Comparison of ENCODE assay signal across 19 cellular contexts in the genomic region with DNA sequence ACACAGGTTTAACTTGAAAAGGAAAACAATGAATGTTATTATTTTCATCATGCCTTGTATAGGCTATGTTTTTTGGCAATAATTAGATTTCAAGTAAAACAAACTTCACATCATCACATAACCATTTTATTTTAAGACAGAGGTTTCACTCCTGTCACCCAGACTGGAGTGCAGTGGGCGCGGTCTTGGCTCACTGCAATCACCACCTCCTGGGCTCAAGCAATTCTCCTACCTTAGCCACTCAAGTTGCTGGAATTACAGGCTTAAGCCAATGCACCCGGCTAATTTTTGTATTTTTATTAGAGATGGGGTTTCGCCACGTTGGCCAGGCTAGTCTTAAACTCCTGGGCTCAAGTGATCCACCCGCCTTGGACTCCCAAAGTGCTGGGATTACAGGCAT.
DNase-seq lines count a peak whose midpoint lies in the region; ATAC-seq and TF ChIP-seq lines count a peak whose summit lies in the region.
"Had no signal": no experiment of that assay in that cellular context is flagged by ENCODE, and none has a peak within 500 bp of the region (broad histone marks: within the 10 kb centered on the region; RNA-seq: fewer than 3 reads in every experiment).

No MANE protein-coding gene starts in this region.

- TF ChIP-seq CTCF in left lung (IDR thresholded peaks at IDR 0.05) = no peak
- TF ChIP-seq CTCF in upper lobe of right lung (IDR thresholded peaks at IDR 0.05) = no peak

- H3K36me3 ChIP-seq in left lung (no peaks in the 10 kb centered on the region), upper lobe of right lung (no peaks in the 10 kb centered on the region), HAP-1 (replicated peaks) (no peaks in the 10 kb centered on the region)
- H3K36me3 ChIP-seq: BE2C, BLaER1 had no signal

- intact Hi-C loops in left lung (cut with DNase I) = no loop called here
- intact Hi-C loops in upper lobe of right lung (cut with DNase I) = no loop called here

- no peaks in the 10 kb centered on the region for H3K27me3 ChIP-seq in left lung
- no peaks in the 10 kb centered on the region for H3K27me3 ChIP-seq in upper lobe of right lung
- H3K27me3 ChIP-seq in HAP-1 (ENCODE audit: low read depth) = no peaks in the 10 kb centered on the region; the same call in 1 of the 2 replicates
- H3K27me3 ChIP-seq: BE2C, BLaER1 had no signal

- in situ Hi-C loops in HAP-1 (cut with MboI; ENCODE audit: low sequenced_read_pairs) = no loop called here

- no peaks in the 10 kb centered on the region for H3K4me1 ChIP-seq in left lung
- no peaks in the 10 kb centered on the region for H3K4me1 ChIP-seq in upper lobe of right lung
- H3K4me1 ChIP-seq in HAP-1 = no peaks in the 10 kb centered on the region
- H3K4me1 ChIP-seq: BE2C, BLaER1, Caco-2 had no signal

- H3K4me3 ChIP-seq in left lung (no peak overlapping the region), upper lobe of right lung (no peak overlapping the region), HAP-1 (no peak overlapping the region)
- H3K4me3 ChIP-seq: BLaER1 had no signal

- peak; percentile 28 for DNase-seq in COR-L47 (lab: John Stamatoyannopoulos, UW)
- DNase-seq in NCI-H69 (lab: John Stamatoyannopoulos, UW) = peak; percentile 6
- DNase-seq in left lung = peak in 1 of 2 donors; percentile 47
- peak; percentile 47 for DNase-seq in upper lobe of right lung
- DNase-seq in H4 (ENCODE audit: low spot score) = no peak
- no peak for DNase-seq in HAP-1 (ENCODE audit: low spot score in 2 of 2)
- DNase-seq: 8988T; ACHN; BE2C; C1 segment of cervical spinal cord; Caco-2; Calu3; CD4-positive, alpha-beta memory T cell; CD4-positive, CD25-positive, alpha-beta regulatory T cell; CD8-positive, alpha-beta memory T cell; DMS79 treated with DMSO at 0.1 percent for 48 hours; GF-D8 had no signal

- H3K9me3 ChIP-seq in left lung (no peaks in the 10 kb centered on the region), upper lobe of right lung (no peaks in the 10 kb centered on the region), HAP-1 (no peaks in the 10 kb centered on the region)
- H3K9me3 ChIP-seq: BE2C, BLaER1, Caco-2 had no signal

- H3K27ac ChIP-seq in left lung (no peak overlapping the region), upper lobe of right lung (no peak overlapping the region)
- H3K27ac ChIP-seq: BLaER1 had no signal

- ATAC-seq in left lung = peak; percentile 54
- no peak for ATAC-seq in upper lobe of right lung
- ATAC-seq in GM21390 (IDR thresholded peaks at IDR 0.05; ENCODE audit: unreplicated experiment) = no peak

Comparison
In these comparisons a context has a peak if more than half of its experiments do, and no peak if none do; other contexts are left out.
1. DNase-seq: peak in COR-L47 (single experiment), NCI-H69 (single experiment) and upper lobe of right lung (single experiment); none in H4 (single experiment) and HAP-1 (0 of 2).